Comparison of ENCODE assay signal across 9 cellular contexts in genomic region chr7:47580175-47580701, GRCh38. TPM values are rescaled to one million over a fixed set of nuclear protein-coding genes. Genes with fewer than 3 reads are reported as not detected.
DNase-seq lines count a peak whose midpoint lies in the region; TF ChIP-seq lines count a peak whose summit lies in the region.
"Had no signal": no experiment of that assay in that cellular context is flagged by ENCODE, and none has a peak within 500 bp of the region (broad histone marks: within the 10 kb centered on the region; RNA-seq: fewer than 3 reads in every experiment).

No MANE protein-coding gene starts in this region.

- no peak for TF ChIP-seq POLR2A in transverse colon (IDR thresholded peaks at IDR 0.05)

- no peak overlapping the region for H2BK15ac ChIP-seq in mesendoderm (replicated peaks; ENCODE audit: low read depth)

- no peak overlapping the region for H3K56ac ChIP-seq in mesendoderm (ENCODE audit: low read length)

- intact Hi-C loops in transverse colon (cut with DNase I; ENCODE audit: low total_unique reads) = no loop called here

- no peak overlapping the region for H4K8ac ChIP-seq in mesendoderm (ENCODE audit: low read depth, low read length)

- no peak overlapping the region for H2BK5ac ChIP-seq in mesendoderm (ENCODE audit: low read length)

- H3K9ac ChIP-seq in liver (ENCODE audit: low read depth in 1 of 2, low read length in 2 of 2) (no peak overlapping the region), mesendoderm (ENCODE audit: low read length) (no peak overlapping the region)

- no peak overlapping the region for H3K23ac ChIP-seq in mesendoderm (ENCODE audit: low read length)

- in situ Hi-C loops in astrocyte of the spinal cord (cut with HindIII; ENCODE audit: low sequenced_read_pairs) (no loop called here), transverse colon (cut with MboI; ENCODE audit: low pct_ligation_motif_present in 1 of 4, low pct_unique_long_range_greater_than_20kb in 1 of 4, low sequenced_read_pairs in 3 of 4) (loop anchor here in 2 of 4 donors (25.0 kb wide), 2 partner anchors 118 to 232 kb away; no protein-coding TSS in a partner anchor)

- WGBS in liver = 24% methylated on average over 7 of the region's 7 CpGs
- WGBS in transverse colon (ENCODE audit: low coverage in 1 of 2), 2 donors = 39 to 51% methylated on average over 3 to 7 of the region's 7 CpGs
- WGBS in mesendoderm (ENCODE audit: extremely low coverage, insufficient coverage, low lambda C conversion rate) = no CpG with 5 or more reads among the region's 7 CpGs

- DNase-seq in NCI-H146 (lab: John Stamatoyannopoulos, UW) (peak; percentile 66), NCI-H146 treated with DMSO at 0.1 percent for 48 hours (lab: John Stamatoyannopoulos, UW; ENCODE audit: unreplicated experiment) (no peak), astrocyte of the spinal cord (ENCODE audit: low read depth, low spot score) (no peak), transverse colon (peak; percentile 68), NOMO-1 (lab: John Stamatoyannopoulos, UW; ENCODE audit: unreplicated experiment in 2 of 2) (no peak), midbrain (lab: John Stamatoyannopoulos, UW) (no peak), mesendoderm (no peak)
- DNase-seq: NCI-H524 treated with DMSO at 0.1 percent for 48 hours had no signal

- no peak for TF ChIP-seq EP300 in transverse colon (IDR thresholded peaks at IDR 0.05; ENCODE audit: low read depth)

- peaks cover 15 to 51% (median 45%) of the 10 kb centered on the region in 4 donors for H3K4me1 ChIP-seq in liver (ENCODE audit: control insufficient read depth in 4 of 4, insufficient read depth in 4 of 4, low read length in 3 of 4)
- H3K4me1 ChIP-seq in transverse colon = peaks cover 15 to 69% (median 45%) of the 10 kb centered on the region in 4 donors
- H3K4me1 ChIP-seq in mesendoderm (ENCODE audit: control insufficient read depth, low read depth, low read length) = peaks cover 3% of the 10 kb centered on the region

- H3K9me3 ChIP-seq in liver (ENCODE audit: control insufficient read depth in 4 of 4, low read length in 3 of 4) = no peaks in the 10 kb centered on the region
- H3K9me3 ChIP-seq in transverse colon = no peaks in the 10 kb centered on the region

- no peak overlapping the region for H3K18ac ChIP-seq in mesendoderm (ENCODE audit: low read length)

- peaks cover 3% of the 10 kb centered on the region for H3K79me1 ChIP-seq in mesendoderm (ENCODE audit: low read length)

- H3K4me3 ChIP-seq in astrocyte of the spinal cord (ENCODE audit: low read depth, low read length) (peak overlapping the region; percentile 80), liver (ENCODE audit: low read depth in 1 of 3, low read length in 3 of 3) (peak overlapping the region; percentile 80 to 89 (median 86)), transverse colon (peak overlapping the region in 2 of 4 donors; percentile 83 to 95), mesendoderm (ENCODE audit: low read length) (no peak overlapping the region)

- H3K4me2 ChIP-seq in mesendoderm (ENCODE audit: low read length) = no peak overlapping the region

- no peak overlapping the region for H2AK5ac ChIP-seq in mesendoderm (ENCODE audit: low read length)

- no peak overlapping the region for H4K5ac ChIP-seq in mesendoderm (ENCODE audit: low read length)

- peak in 1 of 2 donors; percentile 22 for TF ChIP-seq RAD21 in liver (IDR thresholded peaks at IDR 0.05)

- H3K79me2 ChIP-seq in mesendoderm (ENCODE audit: control insufficient read depth, insufficient read depth, low read length) = no peaks in the 10 kb centered on the region

- H3K27ac ChIP-seq in liver (ENCODE audit: low read depth in 1 of 2, low read length in 2 of 2) (peak overlapping the region; percentile 95 to 98), transverse colon (peak overlapping the region; percentile 82 to 93 (median 90)), mesendoderm (ENCODE audit: low read depth, low read length) (no peak overlapping the region)

- no peak overlapping the region for H2BK120ac ChIP-seq in mesendoderm (ENCODE audit: low read depth, low read length)

- no peak for TF ChIP-seq CTCF in astrocyte of the spinal cord (IDR thresholded peaks at IDR 0.05; ENCODE audit: low read depth, low read length)
- TF ChIP-seq CTCF in liver (IDR thresholded peaks at IDR 0.05; ENCODE audit: low read depth, low read length, missing input control) = no peak
- no peak for TF ChIP-seq CTCF in transverse colon (IDR thresholded peaks at IDR 0.05)

- no peak overlapping the region for H3K4ac ChIP-seq in mesendoderm (ENCODE audit: low read depth, low read length)

- H3K36me3 ChIP-seq in liver (ENCODE audit: control insufficient read depth in 4 of 4, insufficient read depth in 3 of 4, low read depth in 1 of 4, low read length in 3 of 4) (no peaks in the 10 kb centered on the region), transverse colon (no peaks in the 10 kb centered on the region), mesendoderm (ENCODE audit: control insufficient read depth, insufficient read depth, low read length) (no peaks in the 10 kb centered on the region)

- no peaks in the 10 kb centered on the region for H3K27me3 ChIP-seq in liver (ENCODE audit: control insufficient read depth in 4 of 4, insufficient read depth in 4 of 4, low read length in 3 of 4)
- H3K27me3 ChIP-seq in transverse colon = no peaks in the 10 kb centered on the region
- no peaks in the 10 kb centered on the region for H3K27me3 ChIP-seq in mesendoderm (ENCODE audit: insufficient read depth, low read length, poor library complexity)

TF ChIP-seq in liver, 16 proteins besides CTCF, POLR2A, EP300 and RAD21:
- TF ChIP-seq NR2F2 (IDR thresholded peaks at IDR 0.05) = peak; percentile 27
- TF ChIP-seq HNF4A (conservative IDR thresholded peaks at IDR 0.05) = peak; percentile 31 to 39
- TF ChIP-seq HNF4G (IDR thresholded peaks at IDR 0.05) = no peak
- TF ChIP-seq RXRA (IDR thresholded peaks at IDR 0.05) = peak in 1 of 2 donors; percentile 12

RNA-seq across cellular contexts. Expression of gene TNS3, which starts 1.7 kb away (rescaled TPM):
- total RNA-seq in liver = 100 to 1,000 TPM in 1 of 2 donors, 10 to 100 TPM in 1; 27.8 to 100 TPM
- polyA plus RNA-seq in liver = 10 to 100 TPM; 16.8 to 31.2 TPM
- 100 to 1,000 TPM in 1 of 4 donors, 10 to 100 TPM in 3; 58.5 to 104 (median 72.7) TPM for total RNA-seq in transverse colon
- 7.2 TPM for polyA plus RNA-seq in mesendoderm (2013, experiment 1 of 2)
- polyA plus RNA-seq in mesendoderm (2013, experiment 2 of 2) = 7.8 TPM

Comparison
In these comparisons a context has a peak if more than half of its experiments do, and no peak if none do; other contexts are left out.
1. DNase-seq: peak in NCI-H146 (single experiment) and transverse colon (single experiment); none in NCI-H146 treated with DMSO at 0.1 percent for 48 hours (single experiment), astrocyte of the spinal cord (single experiment), NOMO-1 (0 of 2), midbrain (single experiment) and mesendoderm (single experiment).